Comparison of ENCODE assay signal across 20 cellular contexts in the genomic region with DNA sequence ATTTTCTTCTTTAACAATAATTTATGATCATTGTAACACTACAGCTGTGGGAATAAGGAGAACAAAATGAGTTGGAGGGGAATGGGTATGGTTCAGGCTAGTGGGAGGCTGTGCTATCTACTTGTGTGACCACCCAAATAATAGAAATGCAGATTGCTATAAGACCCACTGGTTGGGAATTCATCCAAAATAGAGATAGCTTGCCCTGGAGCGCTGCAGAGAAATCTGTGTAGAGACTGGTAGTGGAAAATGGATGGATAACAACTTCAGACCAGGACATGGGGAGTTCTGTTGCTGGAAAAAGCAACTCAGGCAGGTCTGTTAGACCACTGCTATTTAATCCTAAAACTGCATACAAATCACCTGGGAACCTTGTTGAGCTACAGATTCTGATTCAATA.
DNase-seq lines count a peak whose midpoint lies in the region; ATAC-seq, FAIRE-seq and TF ChIP-seq lines count a peak whose summit lies in the region.
"Had no signal": no experiment of that assay in that cellular context is flagged by ENCODE, and none has a peak within 500 bp of the region (broad histone marks: within the 10 kb centered on the region; RNA-seq: fewer than 3 reads in every experiment).

No MANE protein-coding gene starts in this region.

- H3K27ac Mint-ChIP-seq in activated naive CD8-positive, alpha-beta T cell treated with anti-CD3 and anti-CD28 coated beads for 36 hours: peak overlapping the region; percentile 93

- TF ChIP-seq POLR2A in HepG2 (IDR thresholded peaks at IDR 0.05; ENCODE audit: insufficient read depth in 1 of 2, low read depth in 2 of 2, low read length in 2 of 2) (no peak), right lobe of liver (IDR thresholded peaks at IDR 0.05) (no peak), vagina (IDR thresholded peaks at IDR 0.05) (no peak)

- FAIRE-seq in HepG2 (lab: Jason Lieb, UNC): no peak

- no peak overlapping the region for H3K9ac ChIP-seq in HepG2 (ENCODE audit: insufficient read depth, low read depth, low read length)
- no peak overlapping the region for H3K9ac ChIP-seq in iPS-18a (ENCODE audit: low read length)
- H3K9ac ChIP-seq: BLaER1 treated with 17β-estradiol and CSF1 and Interleukin-3, amounts not matched to agents 10 nM and 100 nM had no signal

- TF ChIP-seq CTCF in HepG2 (CRISPR knock-in tag; IDR thresholded peaks at IDR 0.05) (no peak), right lobe of liver (IDR thresholded peaks at IDR 0.05) (no peak), vagina (IDR thresholded peaks at IDR 0.05) (no peak), omental fat pad (IDR thresholded peaks at IDR 0.05) (no peak)

- BruUV-seq in HepG2 (replicated peaks; lab: Mats Ljungman, UMichigan): no TSS peak

- H3K9me3 Mint-ChIP-seq in activated naive CD8-positive, alpha-beta T cell treated with anti-CD3 and anti-CD28 coated beads for 36 hours: peaks cover 5% of the 10 kb centered on the region
- H3K9me3 Mint-ChIP-seq: activated CD4-positive, alpha-beta memory T cell treated with anti-CD3 and anti-CD28 coated beads for 36 hours had no signal

- WGBS in HepG2 (ENCODE audit: low lambda C conversion rate): 30% methylated on average over 1 of the region's 1 CpG
- 30% methylated on average over 1 of the region's 1 CpG for WGBS in right lobe of liver (ENCODE audit: insufficient coverage, low coverage, low lambda C conversion rate, missing lambda C conversion rate)

- H3K36me3 ChIP-seq in HepG2 (replicated peaks in 1 of 2; ENCODE audit: control insufficient read depth in 1 of 2, insufficient read depth in 2 of 2, low read length in 2 of 2) (no peaks in the 10 kb centered on the region), right lobe of liver (no peaks in the 10 kb centered on the region), iPS-18a (ENCODE audit: control insufficient read depth, low read depth, low read length) (no peaks in the 10 kb centered on the region), vagina (no peaks in the 10 kb centered on the region)
- H3K36me3 ChIP-seq: BLaER1 treated with 17β-estradiol and CSF1 and Interleukin-3, amounts not matched to agents 10 nM and 100 nM; HAP-1; lower lobe of right lung; MG63; upper lobe of right lung had no signal

- H3K4me2 ChIP-seq in HepG2 (ENCODE audit: low read depth, low read length): peak overlapping the region; percentile 59

- no peak overlapping the region for H3K4me3 ChIP-seq in HepG2 (replicated peaks in 1 of 3; ENCODE audit: insufficient read depth in 1 of 3, low read depth in 2 of 3, low read length in 3 of 3)
- H3K4me3 ChIP-seq in right lobe of liver: no peak overlapping the region
- H3K4me3 ChIP-seq in iPS-18a (ENCODE audit: low read length): peak overlapping the region; percentile 11
- no peak overlapping the region for H3K4me3 ChIP-seq in vagina
- H3K4me3 ChIP-seq: BLaER1 treated with 17β-estradiol and CSF1 and Interleukin-3, amounts not matched to agents 10 nM and 100 nM; HAP-1; lower lobe of right lung; MG63; upper lobe of right lung had no signal

- no peaks in the 10 kb centered on the region for H3K79me2 ChIP-seq in HepG2 (ENCODE audit: insufficient read depth, low read length)

- TF ChIP-seq RAD21 in HepG2 (CRISPR knock-in tag; IDR thresholded peaks at IDR 0.05): no peak

- H3K4me1 ChIP-seq in HepG2 (ENCODE audit: insufficient read depth, low read length) (peaks cover 48% of the 10 kb centered on the region), right lobe of liver (peaks cover 0 to 4% (median 0%) of the 10 kb centered on the region in 4 donors), iPS-18a (ENCODE audit: control insufficient read depth, low read depth, low read length) (peaks cover 25% of the 10 kb centered on the region), vagina (peaks cover 26% of the 10 kb centered on the region)
- H3K4me1 ChIP-seq: HAP-1, lower lobe of right lung had no signal

- no peak overlapping the region for H2AFZ ChIP-seq in HepG2 (ENCODE audit: low read length)

- POLR2A ChIA-PET in HepG2 (lab: Yijun Ruan, JAX): no interaction called here

- no peaks in the 10 kb centered on the region for H3K27me3 Mint-ChIP-seq in activated naive CD8-positive, alpha-beta T cell treated with anti-CD3 and anti-CD28 coated beads for 36 hours
- H3K27me3 Mint-ChIP-seq: activated CD4-positive, alpha-beta memory T cell treated with anti-CD3 and anti-CD28 coated beads for 36 hours had no signal

- H3K9me3 ChIP-seq in HepG2 (ENCODE audit: low read length) (no peaks in the 10 kb centered on the region), right lobe of liver (no peaks in the 10 kb centered on the region), iPS-18a (ENCODE audit: control insufficient read depth, low read depth, low read length) (no peaks in the 10 kb centered on the region), vagina (no peaks in the 10 kb centered on the region)
- H3K9me3 ChIP-seq: BLaER1 treated with 17β-estradiol and CSF1 and Interleukin-3, amounts not matched to agents 10 nM and 100 nM; HAP-1; lower lobe of right lung; upper lobe of right lung had no signal

- in situ Hi-C loops in HepG2 (cut with HindIII; ENCODE audit: extremely low pct_ligation_motif_present, low pct_unique_long_range_greater_than_20kb): no loop called here

- intact Hi-C loops in HepG2 (cut with micrococcal nuclease; ENCODE audit: unreplicated experiment): no loop called here
- intact Hi-C loops in right lobe of liver (cut with DNase I): no loop called here
- intact Hi-C loops in vagina (cut with DNase I): no loop called here

- H3K4me3 Mint-ChIP-seq in activated naive CD8-positive, alpha-beta T cell treated with anti-CD3 and anti-CD28 coated beads for 36 hours: no peak overlapping the region
- H3K4me3 Mint-ChIP-seq: activated CD4-positive, alpha-beta memory T cell treated with anti-CD3 and anti-CD28 coated beads for 36 hours had no signal

- no peaks in the 10 kb centered on the region for H3K27me3 ChIP-seq in HepG2 (ENCODE audit: control insufficient read depth in 1 of 2, insufficient read depth in 2 of 2, low read length in 2 of 2)
- no peaks in the 10 kb centered on the region for H3K27me3 ChIP-seq in right lobe of liver
- H3K27me3 ChIP-seq in iPS-18a (ENCODE audit: control insufficient read depth, insufficient read depth, low read length): no peaks in the 10 kb centered on the region
- H3K27me3 ChIP-seq in vagina: no peaks in the 10 kb centered on the region
- H3K27me3 ChIP-seq: MG63, upper lobe of right lung had no signal

- H3K27ac ChIP-seq in HepG2 (ENCODE audit: extremely low read length, insufficient read depth, low read length): no peak overlapping the region
- H3K27ac ChIP-seq in right lobe of liver: no peak overlapping the region
- H3K27ac ChIP-seq in iPS-18a (ENCODE audit: low read length): peak overlapping the region; percentile 36
- peak overlapping the region; percentile 78 for H3K27ac ChIP-seq in vagina
- H3K27ac ChIP-seq: BLaER1 treated with 17β-estradiol and CSF1 and Interleukin-3, amounts not matched to agents 10 nM and 100 nM; lower lobe of right lung; upper lobe of right lung had no signal

- DNase-seq in HepG2 (ENCODE audit: low spot score) (no peak), right lobe of liver (no peak), vagina (ENCODE audit: extremely low spot score in 2 of 2) (no peak), omental fat pad (ENCODE audit: low spot score) (no peak)
- DNase-seq in activated naive CD8-positive, alpha-beta T cell treated with anti-CD3 and anti-CD28 coated beads for 36 hours: no peak
- DNase-seq: activated CD4-positive, alpha-beta memory T cell treated with anti-CD3 and anti-CD28 coated beads for 36 hours; activated gamma-delta T cell treated with Interleukin-2 at 50 U/mL for 16 hours; aorta; central memory CD4-positive, alpha-beta T cell; erythroblast; lower lobe of right lung; MG63; NCI-H1436; NCI-H2107; upper lobe of right lung had no signal

- CTCF ChIA-PET in HepG2 (lab: Yijun Ruan, JAX; ENCODE audit: low intra/inter-chr PET ratio, low total read pairs): no interaction called here

- peaks cover 41% of the 10 kb centered on the region for H3K4me1 Mint-ChIP-seq in activated naive CD8-positive, alpha-beta T cell treated with anti-CD3 and anti-CD28 coated beads for 36 hours

- TF ChIP-seq EP300 in HepG2 (IDR thresholded peaks at IDR 0.05; ENCODE audit: low read depth in 2 of 2, low read length in 2 of 2) (no peak), HepG2 (CRISPR knock-in tag; IDR thresholded peaks at IDR 0.05; ENCODE audit: borderline replicate concordance) (no peak)

- ATAC-seq in HepG2 (no peak), right lobe of liver (no peak), HG03521 (IDR thresholded peaks at IDR 0.05; ENCODE audit: unreplicated experiment) (no peak), omental fat pad (ENCODE audit: low FRiP score) (no peak), HG02759 (IDR thresholded peaks at IDR 0.05; ENCODE audit: unreplicated experiment) (no peak)
- ATAC-seq: lower lobe of right lung, upper lobe of right lung had no signal

- H4K20me1 ChIP-seq in HepG2 (ENCODE audit: insufficient read depth, low read length): no peaks in the 10 kb centered on the region

- peaks cover 5% of the 10 kb centered on the region for H3K36me3 Mint-ChIP-seq in activated naive CD8-positive, alpha-beta T cell treated with anti-CD3 and anti-CD28 coated beads for 36 hours
- H3K36me3 Mint-ChIP-seq: activated CD4-positive, alpha-beta memory T cell treated with anti-CD3 and anti-CD28 coated beads for 36 hours had no signal

TF ChIP-seq in HepG2, 621 proteins besides CTCF, POLR2A, EP300 and RAD21:
- TF ChIP-seq, protein P1, sequence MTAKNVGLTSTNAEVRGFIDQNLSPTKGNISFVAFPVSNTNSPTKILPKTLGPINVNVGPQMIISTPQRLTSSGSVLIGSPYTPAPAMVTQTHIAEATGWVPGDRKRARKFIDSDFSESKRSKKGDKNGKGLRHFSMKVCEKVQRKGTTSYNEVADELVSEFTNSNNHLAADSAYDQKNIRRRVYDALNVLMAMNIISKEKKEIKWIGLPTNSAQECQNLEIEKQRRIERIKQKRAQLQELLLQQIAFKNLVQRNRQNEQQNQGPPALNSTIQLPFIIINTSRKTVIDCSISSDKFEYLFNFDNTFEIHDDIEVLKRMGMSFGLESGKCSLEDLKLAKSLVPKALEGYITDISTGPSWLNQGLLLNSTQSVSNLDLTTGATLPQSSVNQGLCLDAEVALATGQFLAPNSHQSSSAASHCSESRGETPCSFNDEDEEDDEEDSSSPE (CRISPR knock-in tag; IDR thresholded peaks at IDR 0.05): no peak
- no peak for TF ChIP-seq ZNF605 (CRISPR knock-in tag; IDR thresholded peaks at IDR 0.05)
- no peak for TF ChIP-seq ZNF383 (CRISPR knock-in tag; IDR thresholded peaks at IDR 0.05; ENCODE audit: borderline replicate concordance)
- TF ChIP-seq ZNF839 (CRISPR knock-in tag; IDR thresholded peaks at IDR 0.05; ENCODE audit: borderline replicate concordance): no peak
- TF ChIP-seq ZFP1 (CRISPR knock-in tag; IDR thresholded peaks at IDR 0.05): no peak
- no peak for TF ChIP-seq ZNF30 (CRISPR knock-in tag; IDR thresholded peaks at IDR 0.05)
- no peak for TF ChIP-seq HOXA9 (CRISPR knock-in tag; IDR thresholded peaks at IDR 0.05; ENCODE audit: borderline replicate concordance)

Comparison
In these comparisons a context has a peak if more than half of its experiments do, and no peak if none do; other contexts are left out.
1. H3K27ac ChIP-seq: peak in iPS-18a (single experiment) and vagina (single experiment); none in HepG2 (single experiment) and right lobe of liver (0 of 3).